ENCODE assay signal across 8 cellular contexts in genomic region chr20:25360631-25361286, GRCh38. TPM values are rescaled to one million over a fixed set of nuclear protein-coding genes. Genes with fewer than 3 reads are reported as not detected.
DNase-seq lines count a peak whose midpoint lies in the region; TF ChIP-seq lines count a peak whose summit lies in the region.

No MANE protein-coding gene starts in this region.

- H3K27me3 ChIP-seq in H7 (ENCODE audit: control insufficient read depth, insufficient read depth, low read length) (no peaks in the 10 kb centered on the region), layer of hippocampus (ENCODE audit: control insufficient read depth, insufficient read depth, low read length) (no peaks in the 10 kb centered on the region)

- no peak for TF ChIP-seq CTCF in GM10266 (IDR thresholded peaks at IDR 0.05; ENCODE audit: control insufficient read depth, insufficient read depth, low read depth, missing control alignments)

- H3K36me3 ChIP-seq in H7 (replicated peaks; ENCODE audit: control insufficient read depth, insufficient read depth, low read length), result no peaks in the 10 kb centered on the region

- DNase-seq in AG08395 (ENCODE audit: low spot score), result peak; percentile 22
- DNase-seq in H7, result peak; percentile 35
- DNase-seq in SKM-1 (lab: John Stamatoyannopoulos, UW; ENCODE audit: unreplicated experiment), result peak; percentile 24
- DNase-seq in nucleus accumbens (lab: John Stamatoyannopoulos, UW), result no peak
- no peak for DNase-seq in T-helper 9 cell
- DNase-seq in stimulated activated CD4-positive, alpha-beta T cell treated with anti-CD3 and anti-CD28 coated beads, Interleukin-4, amount 100 ng/mL, for 24 hours, result no peak
- no peak for DNase-seq in GM10266 (ENCODE audit: extremely low spot score)

- no peak overlapping the region for H3K4me3 ChIP-seq in H7 (ENCODE audit: insufficient read depth, low read depth, low read length)

- H3K27ac ChIP-seq in layer of hippocampus (ENCODE audit: low read depth, low read length), result peak overlapping the region; percentile 27

RNA-seq across cellular contexts. Expression of gene ABHD12, which starts 29.9 kb away (rescaled TPM):
- total RNA-seq in H7 (2014; rRNA removed; shearing (Covaris generic)), result 36.4 and 37.2 TPM in 2 replicates

RNA-seq across cellular contexts. Expression of gene GINS1, which starts 46.7 kb away (rescaled TPM):
- 46.6 and 48.9 TPM in 2 replicates for total RNA-seq in H7 (2014; rRNA removed; shearing (Covaris generic))

Comparison
In these comparisons a context has a peak if more than half of its experiments do, and no peak if none do; other contexts are left out.
1. DNase-seq: peak in AG08395 (single experiment), H7 (single experiment) and SKM-1 (single experiment); none in nucleus accumbens (0 of 56), T-helper 9 cell (single experiment), stimulated activated CD4-positive, alpha-beta T cell treated with anti-CD3 and anti-CD28 coated beads, Interleukin-4, amount 100 ng/mL, for 24 hours (single experiment) and GM10266 (single experiment).